In the genomic region with DNA sequence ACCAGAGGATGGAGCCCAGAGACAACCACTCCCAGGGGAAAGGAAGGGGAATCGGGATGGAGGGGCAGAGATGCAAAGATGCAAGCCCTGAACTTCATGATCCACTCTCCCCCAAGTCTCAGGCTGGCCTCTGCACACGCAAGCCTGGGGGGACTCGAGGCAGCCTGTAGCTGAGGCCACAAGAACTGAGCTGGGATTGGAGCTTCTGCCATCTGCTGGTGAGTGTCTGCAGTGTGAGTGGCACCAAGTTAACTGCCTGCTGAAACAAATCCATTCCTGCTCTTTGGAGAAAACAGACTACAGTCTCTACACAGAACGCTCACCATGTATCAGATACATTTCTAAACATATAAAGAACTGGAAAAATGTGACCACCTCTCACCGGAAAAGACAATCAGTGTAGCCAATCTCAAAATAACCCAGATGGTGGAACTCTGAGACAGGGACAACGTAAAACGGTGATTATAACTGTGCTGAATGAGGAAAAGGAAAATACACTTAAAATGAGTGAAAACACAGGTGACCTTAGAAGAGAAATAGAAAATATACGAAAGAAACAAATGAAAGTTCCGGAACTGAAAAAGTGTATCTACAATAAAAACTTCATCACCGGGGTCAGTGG, we compare ENCODE assay signal across 8 cellular contexts.
DNase-seq lines count a peak whose midpoint lies in the region; ATAC-seq, FAIRE-seq and TF ChIP-seq lines count a peak whose summit lies in the region.
"Had no signal": no experiment of that assay in that cellular context is flagged by ENCODE, and none has a peak within 500 bp of the region (broad histone marks: within the 10 kb centered on the region; RNA-seq: fewer than 3 reads in every experiment).

No MANE protein-coding gene starts in this region.

- H3K36me3 ChIP-seq in KMS-11 (ENCODE audit: insufficient read depth) (no peaks in the 10 kb centered on the region), mammary epithelial cell (ENCODE audit: insufficient read depth, low read length) (peaks cover 3% of the 10 kb centered on the region), keratinocyte (ENCODE audit: control insufficient read depth in 2 of 2, extremely low read depth in 1 of 2, insufficient read depth in 2 of 2, low read length in 2 of 2) (peaks cover 20 to 28% of the 10 kb centered on the region in 2 experiments)

- BruUV-seq in mammary epithelial cell (replicated peaks; lab: Mats Ljungman, UMichigan): no TSS peak

- peaks cover 17% of the 10 kb centered on the region for H3K4me1 ChIP-seq in KMS-11 (ENCODE audit: low read depth, poor library complexity, severe bottlenecking)
- no peaks in the 10 kb centered on the region for H3K4me1 ChIP-seq in mammary epithelial cell (ENCODE audit: insufficient read depth, low read length)
- no peaks in the 10 kb centered on the region for H3K4me1 ChIP-seq in keratinocyte (ENCODE audit: control insufficient read depth, extremely low read depth, insufficient read depth, low read length)

- no peak overlapping the region for H3K27ac ChIP-seq in KMS-11
- H3K27ac ChIP-seq in mammary epithelial cell (ENCODE audit: insufficient read depth, low read depth, low read length): no peak overlapping the region
- no peak overlapping the region for H3K27ac ChIP-seq in keratinocyte (ENCODE audit: control insufficient read depth, insufficient read depth, low read length)

- in situ Hi-C loops in mammary epithelial cell (cut with MboI; ENCODE audit: low sequenced_read_pairs in 2 of 2): loop anchor here (5.0 to 25.0 kb wide), 2 partner anchors 139 to 349 kb away; no protein-coding TSS in a partner anchor

- H3K4me2 ChIP-seq in KMS-11: no peak overlapping the region
- H3K4me2 ChIP-seq in mammary epithelial cell (ENCODE audit: insufficient read depth, low read depth, low read length): no peak overlapping the region
- H3K4me2 ChIP-seq in keratinocyte (ENCODE audit: control insufficient read depth, extremely low read depth, insufficient read depth, low read depth, low read length): no peak overlapping the region

- no peaks in the 10 kb centered on the region for H3K27me3 ChIP-seq in KMS-11 (ENCODE audit: insufficient read depth, low read depth)
- H3K27me3 ChIP-seq in mammary epithelial cell (ENCODE audit: insufficient read depth, low read length): no peaks in the 10 kb centered on the region
- no peaks in the 10 kb centered on the region for H3K27me3 ChIP-seq in keratinocyte (ENCODE audit: control insufficient read depth, extremely low read depth, insufficient read depth, low read length)

- DNase-seq in EL (peak; percentile 53), T-helper 1 cell (peak in 4 of 5 donors; percentile 43 to 72 (median 49)), mammary epithelial cell (peak; percentile 27), keratinocyte (ENCODE audit: low read depth, low spot score) (no peak)
- peak in 1 of 2 donors; percentile 53 for DNase-seq in stimulated activated naive CD8-positive, alpha-beta T cell treated with anti-CD3 and anti-CD28 coated beads, Interleukin-15, amount 100 ng/mL, for 72 hours

- dilution Hi-C loops in mammary epithelial cell (cut with HindIII; ENCODE audit: low sequenced_read_pairs) (no loop called here), keratinocyte (cut with MboI; ENCODE audit: extremely low pct_ligation_motif_present, low sequenced_read_pairs) (no loop called here)

- FAIRE-seq in keratinocyte (lab: Jason Lieb, UNC): no peak

- H3K9me3 Mint-ChIP-seq in stimulated activated naive CD8-positive, alpha-beta T cell treated with anti-CD3 and anti-CD28 coated beads, Interleukin-15, amount 100 ng/mL, for 72 hours: peaks cover 10 to 11% of the 10 kb centered on the region in 2 donors

- no peak overlapping the region for H3K27ac Mint-ChIP-seq in stimulated activated naive CD8-positive, alpha-beta T cell treated with anti-CD3 and anti-CD28 coated beads, Interleukin-15, amount 100 ng/mL, for 72 hours
- H3K27ac Mint-ChIP-seq: activated naive CD8-positive, alpha-beta T cell had no signal

- intact Hi-C loops in mammary epithelial cell (cut with micrococcal nuclease): loop anchor here (10.0 kb wide), 1 partner anchor 762 kb away; no protein-coding TSS in a partner anchor

- H4K20me1 ChIP-seq in KMS-11 (ENCODE audit: insufficient read depth) (no peaks in the 10 kb centered on the region), mammary epithelial cell (ENCODE audit: insufficient read depth, low read length) (no peaks in the 10 kb centered on the region), keratinocyte (ENCODE audit: control insufficient read depth, extremely low read depth, insufficient read depth, low read length) (peaks cover 2% of the 10 kb centered on the region)

- peak; percentile 82 for ATAC-seq in stimulated activated naive CD8-positive, alpha-beta T cell treated with anti-CD3 and anti-CD28 coated beads, Interleukin-15, amount 100 ng/mL, for 72 hours
- ATAC-seq in GM18858 (IDR thresholded peaks at IDR 0.05; ENCODE audit: unreplicated experiment): no peak

- H2AFZ ChIP-seq in KMS-11 (ENCODE audit: low read depth) (no peak overlapping the region), mammary epithelial cell (ENCODE audit: low read depth, low read length) (no peak overlapping the region), keratinocyte (ENCODE audit: control insufficient read depth, low read length) (no peak overlapping the region)

- H3K27me3 Mint-ChIP-seq in stimulated activated naive CD8-positive, alpha-beta T cell treated with anti-CD3 and anti-CD28 coated beads, Interleukin-15, amount 100 ng/mL, for 72 hours: no peaks in the 10 kb centered on the region
- H3K27me3 Mint-ChIP-seq: activated naive CD8-positive, alpha-beta T cell had no signal

- peak; percentile 80 for TF ChIP-seq CTCF in KMS-11 (conservative IDR thresholded peaks at IDR 0.05; ENCODE audit: low read depth, low read length)
- peak; percentile 73 to 80 for TF ChIP-seq CTCF in mammary epithelial cell (conservative IDR thresholded peaks at IDR 0.05 in 1 of 2, IDR thresholded peaks at IDR 0.05 in 1 of 2; ENCODE audit: extremely low read depth in 1 of 2, insufficient read depth in 1 of 2, low read depth in 1 of 2, low read length in 2 of 2)
- peak; percentile 76 to 86 (median 80) for TF ChIP-seq CTCF in keratinocyte (optimal IDR thresholded peaks at IDR 0.05 in 1 of 3, IDR thresholded peaks at IDR 0.05 in 1 of 3, conservative IDR thresholded peaks at IDR 0.05 in 1 of 3; ENCODE audit: extremely low read depth in 1 of 3, insufficient read depth in 2 of 3, low read length in 3 of 3)

- 66% methylated on average over 10 of the region's 10 CpGs for WGBS in mammary epithelial cell (ENCODE audit: low coverage, missing lambda C conversion rate)

- H3K79me2 ChIP-seq in KMS-11 (ENCODE audit: insufficient read depth, low read depth) (no peaks in the 10 kb centered on the region), mammary epithelial cell (ENCODE audit: insufficient read depth, low read length) (no peaks in the 10 kb centered on the region), keratinocyte (ENCODE audit: control insufficient read depth, insufficient read depth, low read length) (no peaks in the 10 kb centered on the region)

- no peaks in the 10 kb centered on the region for H3K9me1 ChIP-seq in keratinocyte (ENCODE audit: control insufficient read depth, extremely low read depth, insufficient read depth, low read length)

- H3K9ac ChIP-seq in KMS-11: no peak overlapping the region
- no peak overlapping the region for H3K9ac ChIP-seq in mammary epithelial cell (ENCODE audit: insufficient read depth, low read length)
- no peak overlapping the region for H3K9ac ChIP-seq in keratinocyte (ENCODE audit: control insufficient read depth, extremely low read depth, insufficient read depth, low read length)

- no peaks in the 10 kb centered on the region for H3K9me3 ChIP-seq in mammary epithelial cell (replicated peaks; ENCODE audit: insufficient read depth, low read length)
- peaks cover 2% of the 10 kb centered on the region for H3K9me3 ChIP-seq in keratinocyte (ENCODE audit: control insufficient read depth, low read depth, low read length)

- H3K4me3 ChIP-seq in KMS-11 (IDR thresholded peaks at IDR 0.05; ENCODE audit: insufficient read depth, low read depth, low read length) (no peak overlapping the region), mammary epithelial cell (replicated peaks in 1 of 3; ENCODE audit: insufficient read depth in 1 of 3, low read depth in 2 of 3, low read length in 3 of 3) (no peak overlapping the region), keratinocyte (ENCODE audit: control insufficient read depth in 2 of 3, extremely low read depth in 1 of 3, insufficient read depth in 2 of 3, low read depth in 1 of 3, low read length in 3 of 3) (no peak overlapping the region)

- H3K4me1 Mint-ChIP-seq in stimulated activated naive CD8-positive, alpha-beta T cell treated with anti-CD3 and anti-CD28 coated beads, Interleukin-15, amount 100 ng/mL, for 72 hours: peaks cover 25% of the 10 kb centered on the region

- no peak overlapping the region for H3K4me3 Mint-ChIP-seq in stimulated activated naive CD8-positive, alpha-beta T cell treated with anti-CD3 and anti-CD28 coated beads, Interleukin-15, amount 100 ng/mL, for 72 hours
- H3K4me3 Mint-ChIP-seq: activated naive CD8-positive, alpha-beta T cell had no signal

- CTCF ChIA-PET in mammary epithelial cell (lab: Charles Lee; ENCODE audit: low non-redundant PET): interaction anchor here (0.6 kb wide), 1 partner anchor 238 kb away, joined by 3 read pairs; no protein-coding TSS in a partner anchor
